In the genomic region with DNA sequence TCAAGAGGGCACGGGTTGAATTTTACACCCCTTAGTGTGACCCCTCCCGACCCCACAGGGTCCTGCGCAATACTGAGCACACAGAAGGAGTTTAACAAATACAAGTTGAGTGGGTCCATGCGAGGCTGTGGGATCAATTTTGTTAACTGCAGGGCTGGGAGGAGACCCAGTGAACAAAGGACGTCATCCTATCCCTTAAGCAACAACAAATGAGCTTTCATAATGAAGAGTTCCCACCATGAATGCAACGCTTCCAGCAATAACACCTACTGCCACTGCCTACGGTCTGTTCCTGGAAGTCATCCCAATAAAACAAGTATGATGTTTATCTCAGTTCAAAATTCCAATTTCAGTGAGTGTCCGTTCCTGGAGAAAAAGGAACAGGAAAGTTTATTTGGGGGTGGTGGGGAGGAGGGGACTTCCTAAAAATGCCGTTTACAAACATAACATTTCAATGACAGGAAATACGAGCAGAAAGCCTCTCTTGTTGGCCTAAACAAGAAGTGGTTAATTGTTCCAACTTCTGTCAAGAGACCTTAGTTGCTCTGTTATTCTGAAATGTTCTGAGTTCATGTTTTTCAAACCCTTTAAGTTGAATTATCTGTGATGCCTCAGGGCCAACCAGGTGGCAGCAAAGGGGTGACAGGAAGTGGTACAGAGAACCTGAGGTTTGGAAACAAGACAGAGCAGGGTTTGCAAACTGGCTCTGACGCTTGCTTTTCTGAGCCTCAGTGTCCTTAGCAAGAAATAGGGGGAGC, we compare ENCODE assay signal across 10 cellular contexts.
DNase-seq lines count a peak whose midpoint lies in the region; TF ChIP-seq lines count a peak whose summit lies in the region.
"Had no signal": no experiment of that assay in that cellular context is flagged by ENCODE, and none has a peak within 500 bp of the region (broad histone marks: within the 10 kb centered on the region; RNA-seq: fewer than 3 reads in every experiment).

No MANE protein-coding gene starts in this region.

- 56% methylated on average over 11 of the region's 11 CpGs for WGBS in thymus

- H3K4me3 Mint-ChIP-seq in activated CD4-positive, alpha-beta memory T cell treated with anti-CD3 and anti-CD28 coated beads, Interleukin-2, amount 10 ng/mL, durations not matched to agents 7 days and 5 days, result no peak overlapping the region
- H3K4me3 Mint-ChIP-seq in type B pancreatic cell, result no peak overlapping the region
- H3K4me3 Mint-ChIP-seq: naive B cell had no signal

- H3K9me3 ChIP-seq in thymus (ENCODE audit: control insufficient read depth), result no peaks in the 10 kb centered on the region

- CTCF ChIA-PET in activated CD4-positive, alpha-beta memory T cell treated with anti-CD3 and anti-CD28 coated beads, Interleukin-2, amount 10 ng/mL, durations not matched to agents 7 days and 5 days (lab: Charles Lee), result no interaction called here

- no peaks in the 10 kb centered on the region for H3K9me3 Mint-ChIP-seq in activated CD4-positive, alpha-beta memory T cell treated with anti-CD3 and anti-CD28 coated beads, Interleukin-2, amount 10 ng/mL, durations not matched to agents 7 days and 5 days
- H3K9me3 Mint-ChIP-seq in type B pancreatic cell, result no peaks in the 10 kb centered on the region

- peaks cover 49% of the 10 kb centered on the region for H3K4me1 ChIP-seq in thymus (ENCODE audit: control insufficient read depth, insufficient read depth, low read length)

- H3K36me3 Mint-ChIP-seq in activated CD4-positive, alpha-beta memory T cell treated with anti-CD3 and anti-CD28 coated beads, Interleukin-2, amount 10 ng/mL, durations not matched to agents 7 days and 5 days (ENCODE audit: low read depth), result no peaks in the 10 kb centered on the region
- no peaks in the 10 kb centered on the region for H3K36me3 Mint-ChIP-seq in type B pancreatic cell
- H3K36me3 Mint-ChIP-seq: naive B cell had no signal

- H3K27ac ChIP-seq in thymus (ENCODE audit: low read depth) (peak overlapping the region; percentile 98), substantia nigra (ENCODE audit: low read depth, low read length, poor library complexity, severe bottlenecking) (no peak overlapping the region)

- POLR2A ChIA-PET in activated CD4-positive, alpha-beta memory T cell treated with anti-CD3 and anti-CD28 coated beads, Interleukin-2, amount 10 ng/mL, durations not matched to agents 7 days and 5 days (lab: Charles Lee), result interaction anchor here (1.8 kb wide), 1 partner anchor 21 kb away, joined by 4 read pairs; no protein-coding TSS in a partner anchor

- peaks cover 29% of the 10 kb centered on the region for H3K4me1 Mint-ChIP-seq in activated CD4-positive, alpha-beta memory T cell treated with anti-CD3 and anti-CD28 coated beads, Interleukin-2, amount 10 ng/mL, durations not matched to agents 7 days and 5 days
- no peaks in the 10 kb centered on the region for H3K4me1 Mint-ChIP-seq in type B pancreatic cell (ENCODE audit: unreplicated experiment)

- H3K27me3 ChIP-seq in thymus (ENCODE audit: control insufficient read depth, insufficient read depth), result no peaks in the 10 kb centered on the region
- H3K27me3 ChIP-seq: dorsolateral prefrontal cortex had no signal

- peak overlapping the region; percentile 81 for H3K27ac Mint-ChIP-seq in activated CD4-positive, alpha-beta memory T cell treated with anti-CD3 and anti-CD28 coated beads, Interleukin-2, amount 10 ng/mL, durations not matched to agents 7 days and 5 days
- no peak overlapping the region for H3K27ac Mint-ChIP-seq in type B pancreatic cell

- H3K36me3 ChIP-seq in thymus (ENCODE audit: control insufficient read depth, insufficient read depth), result no peaks in the 10 kb centered on the region

- no peak overlapping the region for H3K4me3 ChIP-seq in fibroblast of villous mesenchyme (ENCODE audit: low read depth, low read length)
- H3K4me3 ChIP-seq in thymus (ENCODE audit: low read length), result no peak overlapping the region
- H3K4me3 ChIP-seq: dorsolateral prefrontal cortex had no signal

- peaks cover 5% of the 10 kb centered on the region for H3K27me3 Mint-ChIP-seq in activated CD4-positive, alpha-beta memory T cell treated with anti-CD3 and anti-CD28 coated beads, Interleukin-2, amount 10 ng/mL, durations not matched to agents 7 days and 5 days
- H3K27me3 Mint-ChIP-seq in type B pancreatic cell, result no peaks in the 10 kb centered on the region

- DNase-seq in activated gamma-delta T cell treated with Interleukin-2 at 50 U/mL for 16 hours, result peak; percentile 54
- no peak for DNase-seq in activated gamma-delta T cell (lab: John Stamatoyannopoulos, UW)
- peak; percentile 68 for DNase-seq in activated CD4-positive, alpha-beta memory T cell treated with anti-CD3 and anti-CD28 coated beads, Interleukin-2, amount 10 ng/mL, durations not matched to agents 7 days and 5 days
- peak; percentile 50 for DNase-seq in fibroblast of villous mesenchyme (ENCODE audit: low read depth)
- DNase-seq in type B pancreatic cell (ENCODE audit: extremely low spot score, unreplicated experiment), result no peak
- no peak for DNase-seq in substantia nigra (lab: John Stamatoyannopoulos, UW)
- no peak for DNase-seq in islet precursor cell
- DNase-seq: dorsolateral prefrontal cortex, naive B cell had no signal

- TF ChIP-seq CTCF in fibroblast of villous mesenchyme (IDR thresholded peaks at IDR 0.05; ENCODE audit: insufficient read depth, low read depth, low read length) (no peak), type B pancreatic cell (conservative IDR thresholded peaks at IDR 0.05) (no peak)

Comparison
In these comparisons a context has a peak if more than half of its experiments do, and no peak if none do; other contexts are left out.
1. DNase-seq: peak in activated gamma-delta T cell treated with Interleukin-2 at 50 U/mL for 16 hours (single experiment), activated CD4-positive, alpha-beta memory T cell treated with anti-CD3 and anti-CD28 coated beads, Interleukin-2, amount 10 ng/mL, durations not matched to agents 7 days and 5 days (single experiment) and fibroblast of villous mesenchyme (single experiment); none in activated gamma-delta T cell (single experiment), type B pancreatic cell (single experiment), substantia nigra (0 of 49) and islet precursor cell (single experiment).